In genomic region chr7:153628825-153629224, GRCh38 we compare ENCODE assay signal across 17 cellular contexts.
A peak's percentile ranks its signal among the peaks of the same experiment; 100 is the strongest.
DNase-seq lines count a peak whose midpoint lies in the region; ATAC-seq and TF ChIP-seq lines count a peak whose summit lies in the region.
"Had no signal": no experiment of that assay in that cellular context is flagged by ENCODE, and none has a peak within 500 bp of the region (broad histone marks: within the 10 kb centered on the region; RNA-seq: fewer than 3 reads in every experiment).

No MANE protein-coding gene starts in this region.

- no peak overlapping the region for H3K27ac Mint-ChIP-seq in HFFc6
- H3K27ac Mint-ChIP-seq: T-helper 1 cell treated with Interleukin-12 subunit alpha and Interleukin-12 subunit beta and Interleukin-4 antibody, amounts not matched to agents 30 μg/mL and 1 μg/mL, for 36 hours had no signal

- H3K4me3 Mint-ChIP-seq in HFFc6, result no peak overlapping the region
- H3K4me3 Mint-ChIP-seq: T-helper 1 cell treated with Interleukin-12 subunit alpha and Interleukin-12 subunit beta and Interleukin-4 antibody, amounts not matched to agents 30 μg/mL and 1 μg/mL, for 36 hours had no signal

- H3K9me3 Mint-ChIP-seq in HFFc6, result peaks cover 60% of the 10 kb centered on the region

- BruUV-seq in OCI-LY7 (replicated peaks; lab: Mats Ljungman, UMichigan), result no TSS peak

- POLR2A ChIA-PET in OCI-LY7 (lab: Charles Lee), result no interaction called here

- H3K36me3 Mint-ChIP-seq in HFFc6 (ENCODE audit: low read depth), result no peaks in the 10 kb centered on the region

- H3K4me1 Mint-ChIP-seq in HFFc6 (ENCODE audit: low read depth), result no peaks in the 10 kb centered on the region

- no peaks in the 10 kb centered on the region for H3K9me3 ChIP-seq in OCI-LY7 (ENCODE audit: low read length)

- TF ChIP-seq CTCF in OCI-LY7 (conservative IDR thresholded peaks at IDR 0.05; ENCODE audit: low read length) (no peak), HFFc6 (IDR thresholded peaks at IDR 0.05) (no peak)

- H3K4me1 ChIP-seq in OCI-LY7 (ENCODE audit: insufficient read depth, low read length, poor library complexity, severe bottlenecking), result no peaks in the 10 kb centered on the region
- H3K4me1 ChIP-seq: SJSA1 had no signal

- peak; percentile 5 for DNase-seq in NCI-H1092 treated with DMSO at 0.1 percent for 48 hours (lab: John Stamatoyannopoulos, UW)
- DNase-seq in NCI-H1092 (lab: John Stamatoyannopoulos, UW), result no peak
- peak; percentile 97 for DNase-seq in NCI-H2029 (lab: John Stamatoyannopoulos, UW)
- DNase-seq in NCI-H774 (lab: John Stamatoyannopoulos, UW), result peak; percentile 71
- no peak for DNase-seq in left colon
- no peak for DNase-seq in OCI-LY7 (ENCODE audit: low spot score)
- no peak for DNase-seq in activated CD8-positive, alpha-beta memory T cell treated with anti-CD3 and anti-CD28 coated beads, Interleukin-2, amount 50 U/mL, for 4 hours
- no peak for DNase-seq in HFFc6
- DNase-seq: AML-193, DND-41, H7, NCI-H446 treated with DMSO at 0.1 percent for 48 hours, NCI-H82 had no signal

- H3K27ac ChIP-seq in OCI-LY7 (ENCODE audit: low read depth, low read length, poor library complexity, severe bottlenecking), result no peak overlapping the region
- H3K27ac ChIP-seq: 22Rv1, C4-2B, SJSA1 had no signal

- H4K20me1 ChIP-seq in OCI-LY7 (ENCODE audit: insufficient read depth, low read length), result no peaks in the 10 kb centered on the region

- no peak overlapping the region for H3K4me3 ChIP-seq in OCI-LY7 (ENCODE audit: low read depth, low read length, poor library complexity, severe bottlenecking)
- H3K4me3 ChIP-seq: SJSA1 had no signal

- H3K79me2 ChIP-seq in OCI-LY7 (ENCODE audit: insufficient read depth, low read depth, low read length), result no peaks in the 10 kb centered on the region

- intact Hi-C loops in left colon (cut with DNase I, micrococcal nuclease) (no loop called here), OCI-LY7 (cut with micrococcal nuclease; ENCODE audit: unreplicated experiment) (no loop called here)

- no peak overlapping the region for H2AFZ ChIP-seq in OCI-LY7 (ENCODE audit: low read length)

- H3K27me3 Mint-ChIP-seq in HFFc6 (ENCODE audit: insufficient read depth), result no peaks in the 10 kb centered on the region; the same call in 1 of the 2 replicates

- H3K4me2 ChIP-seq in OCI-LY7 (ENCODE audit: low read length), result no peak overlapping the region

- peak; percentile 62 for ATAC-seq in left colon

- CTCF ChIA-PET in OCI-LY7 (lab: Charles Lee; ENCODE audit: unreplicated experiment), result no interaction called here

- H3K9me2 ChIP-seq in OCI-LY7 (ENCODE audit: insufficient read depth, low read length), result no peaks in the 10 kb centered on the region

- no peaks in the 10 kb centered on the region for H3K36me3 ChIP-seq in OCI-LY7 (ENCODE audit: insufficient read depth, low read length)
- H3K36me3 ChIP-seq: SJSA1 had no signal

Comparison
In these comparisons a context has a peak if more than half of its experiments do, and no peak if none do; other contexts are left out.
1. DNase-seq: peak in NCI-H1092 treated with DMSO at 0.1 percent for 48 hours (single experiment), NCI-H2029 (single experiment) and NCI-H774 (single experiment); none in NCI-H1092 (single experiment), left colon (0 of 2), OCI-LY7 (single experiment), activated CD8-positive, alpha-beta memory T cell treated with anti-CD3 and anti-CD28 coated beads, Interleukin-2, amount 50 U/mL, for 4 hours (single experiment) and HFFc6 (single experiment).